Comparison of ENCODE assay signal across 8 cellular contexts in genomic region chr7:128862571-128863432, GRCh38. TPM values are rescaled to one million over a fixed set of nuclear protein-coding genes. Genes with fewer than 3 reads are reported as not detected.
DNase-seq lines count a peak whose midpoint lies in the region; ATAC-seq and TF ChIP-seq lines count a peak whose summit lies in the region.

ATP6V1F (plus strand) TSS chr7:128862856; CDS start chr7:128862905, 49 bp downstream.

- H3K36me3 ChIP-seq in left lung = peaks cover 0 to 21% of the 10 kb centered on the region in 2 donors

- peaks cover 38% of the 10 kb centered on the region for H3K36me3 Mint-ChIP-seq in dendritic cell treated with granulocyte-macrophage colony-stimulating factor and Interleukin-4, amounts not matched to agents 40 ng/mL and 50 ng/mL, for 4 days (ENCODE audit: low read depth)

- peak within 1 kb of the TSS; percentile 90 for H3K27ac ChIP-seq in C4-2B
- H3K27ac ChIP-seq in left lung = peak within 1 kb of the TSS; percentile 79 to 84

- peaks cover 16% of the 10 kb centered on the region in 2 donors for H3K4me1 ChIP-seq in left lung

- peaks cover 8% of the 10 kb centered on the region for H3K27me3 Mint-ChIP-seq in dendritic cell treated with granulocyte-macrophage colony-stimulating factor and Interleukin-4, amounts not matched to agents 40 ng/mL and 50 ng/mL, for 4 days

- ATAC-seq in GM19372 (IDR thresholded peaks at IDR 0.05; ENCODE audit: low read depth, unreplicated experiment) = peak; percentile 87
- ATAC-seq in HG03558 (IDR thresholded peaks at IDR 0.05; ENCODE audit: extremely low read depth, unreplicated experiment) = peak; percentile 62
- ATAC-seq in left lung = peak; percentile 94

- DNase-seq in NCI-H774 (lab: John Stamatoyannopoulos, UW) (peak; percentile 94), left lung (peak; percentile 97 to 99)
- DNase-seq in activated CD4-positive, alpha-beta T cell treated with anti-CD3 and anti-CD28 coated beads, Interleukin-2, amount 50 U/mL, for 4 hours = peak; percentile 99
- DNase-seq in stimulated activated CD4-positive, alpha-beta T cell treated with anti-CD3 and anti-CD28 coated beads, Interleukin-2, amount 100 ng/mL, for 48 hours = peak; percentile 99 to 100

- H3K4me1 Mint-ChIP-seq in dendritic cell treated with granulocyte-macrophage colony-stimulating factor and Interleukin-4, amounts not matched to agents 40 ng/mL and 50 ng/mL, for 4 days (ENCODE audit: low read depth) = peaks cover 53% of the 10 kb centered on the region

- H3K27ac Mint-ChIP-seq in dendritic cell treated with granulocyte-macrophage colony-stimulating factor and Interleukin-4, amounts not matched to agents 40 ng/mL and 50 ng/mL, for 4 days = peak within 1 kb of the TSS; percentile 94

- intact Hi-C loops in dendritic cell treated with granulocyte-macrophage colony-stimulating factor and Interleukin-4, amounts not matched to agents 40 ng/mL and 50 ng/mL, for 4 days (cut with micrococcal nuclease) = loop anchor here (10.0 kb wide), 1 partner anchor 68 kb away; the partner anchor contains the start of gene CCDC136
- intact Hi-C loops in left lung (cut with DNase I) = no loop called here

- H3K9me3 ChIP-seq in left lung = no peaks in the 10 kb centered on the region

- peak within 1 kb of the TSS; percentile 90 for H3K4me3 Mint-ChIP-seq in dendritic cell treated with granulocyte-macrophage colony-stimulating factor and Interleukin-4, amounts not matched to agents 40 ng/mL and 50 ng/mL, for 4 days

- H3K9me3 Mint-ChIP-seq in dendritic cell treated with granulocyte-macrophage colony-stimulating factor and Interleukin-4, amounts not matched to agents 40 ng/mL and 50 ng/mL, for 4 days = no peaks in the 10 kb centered on the region

- TF ChIP-seq CTCF in C4-2B (conservative IDR thresholded peaks at IDR 0.05) (no peak), left lung (IDR thresholded peaks at IDR 0.05) (no peak)

- peak within 1 kb of the TSS; percentile 88 to 95 for H3K4me3 ChIP-seq in left lung

- H3K27me3 ChIP-seq in left lung = no peaks in the 10 kb centered on the region

RNA-seq across cellular contexts. Expression of gene ATP6V1F, which starts in this region (rescaled TPM):
- total RNA-seq in left lung = 100 to 1,000 TPM; 192 to 200 TPM

Comparison
In these comparisons a context has a peak if more than half of its experiments do, and no peak if none do; other contexts are left out.
1. Peak in every context shown above with its lines: DNase-seq, ATAC-seq, H3K4me3 ChIP-seq and H3K27ac ChIP-seq.